ENCODE assay signal across 8 cellular contexts in the genomic region with DNA sequence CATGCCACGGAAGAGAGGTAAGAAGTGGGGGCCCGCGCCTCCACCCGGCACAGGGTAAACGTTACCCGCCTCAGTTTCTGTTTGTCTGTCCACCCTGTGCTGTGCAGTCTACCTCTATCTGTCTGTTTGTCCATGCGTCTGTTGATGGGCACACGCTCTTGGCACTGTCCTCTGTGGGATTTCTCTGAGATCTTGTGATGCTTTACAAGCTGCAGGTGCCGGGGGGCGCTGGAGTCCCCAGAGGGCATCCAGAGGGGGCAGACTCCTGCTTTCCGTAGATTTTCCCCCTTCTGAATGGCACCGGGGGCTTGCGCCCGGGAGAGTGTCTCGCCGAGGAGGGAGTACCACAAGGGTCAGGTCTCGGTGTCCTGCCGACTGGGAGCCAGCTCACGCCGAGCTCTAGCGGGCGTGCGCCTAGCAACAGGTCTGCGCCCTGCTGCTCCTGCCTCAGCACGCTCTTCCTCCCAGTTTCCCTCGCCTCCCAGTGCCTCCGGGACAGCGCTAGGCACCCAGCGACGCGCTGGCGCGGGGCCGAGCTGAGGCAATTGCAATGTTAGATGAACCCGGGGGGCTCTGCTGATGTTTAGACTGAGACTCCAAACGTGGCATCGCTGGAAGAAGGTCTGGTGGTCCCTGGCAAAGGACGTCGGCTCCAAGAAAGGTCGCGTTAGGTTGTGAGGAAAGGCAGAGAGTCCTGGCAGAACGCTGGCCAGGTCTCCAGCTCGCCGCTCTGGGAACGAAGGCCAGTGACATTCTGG. TPM values are rescaled to one million over a fixed set of nuclear protein-coding genes. Genes with fewer than 3 reads are reported as not detected.
A peak's percentile ranks its signal among the peaks of the same experiment; 100 is the strongest.
DNase-seq lines count a peak whose midpoint lies in the region; ATAC-seq, FAIRE-seq and TF ChIP-seq lines count a peak whose summit lies in the region.

No MANE protein-coding gene starts in this region.

- no peaks in the 10 kb centered on the region for H3K9me3 ChIP-seq in colonic mucosa

- H3K4me3 ChIP-seq in colonic mucosa (peak overlapping the region; percentile 53), lower leg skin (ENCODE audit: low read depth, poor library complexity, severe bottlenecking) (peak overlapping the region; percentile 19)

- DNase-seq in ELR (ENCODE audit: low read depth) (peak; percentile 67), NCI-H2171 (lab: John Stamatoyannopoulos, UW) (peak; percentile 37), colonic mucosa (peak; percentile 33), lower leg skin (ENCODE audit: low spot score in 2 of 2) (no peak), urothelium cell line (ENCODE audit: low spot score) (peak; percentile 56), RPMI8226 (no peak)

- no peak overlapping the region for H3K9ac ChIP-seq in colonic mucosa (ENCODE audit: low read depth in 2 of 2, low read length in 2 of 2)

- H3K27ac ChIP-seq in colonic mucosa, result no peak overlapping the region

- ATAC-seq in GM18861 (IDR thresholded peaks at IDR 0.05; ENCODE audit: unreplicated experiment), result no peak
- ATAC-seq in HG02885 (IDR thresholded peaks at IDR 0.05; ENCODE audit: poor library complexity, unreplicated experiment), result no peak

- H3K4me1 ChIP-seq in colonic mucosa, result peaks cover 11% of the 10 kb centered on the region

- TF ChIP-seq POLR2A in lower leg skin (IDR thresholded peaks at IDR 0.05), result no peak

- H3K27me3 ChIP-seq in colonic mucosa, result peaks cover 17% of the 10 kb centered on the region

- intact Hi-C loops in colonic mucosa (cut with DNase I), result loop anchor here (2.0 to 10.0 kb wide), 4 partner anchors 165 to 323 kb away; no protein-coding TSS in a partner anchor
- intact Hi-C loops in lower leg skin (cut with DNase I; ENCODE audit: low total_unique reads), result loop anchor here (2.0 to 10.0 kb wide), 4 partner anchors 155 to 323 kb away; no protein-coding TSS in a partner anchor

- FAIRE-seq in urothelium cell line (lab: Jason Lieb, UNC), result no peak

- whole genome bisulfite sequencing in lower leg skin, 2 donors, result 2 to 3% methylated on average over 31 to 45 of the region's 45 CpGs

- no peak for TF ChIP-seq CTCF in colonic mucosa (IDR thresholded peaks at IDR 0.05)
- no peak for TF ChIP-seq CTCF in lower leg skin (IDR thresholded peaks at IDR 0.05)

- no peaks in the 10 kb centered on the region for H3K36me3 ChIP-seq in colonic mucosa

RNA-seq across cellular contexts. Expression of a gene that starts 0.7 kb away (rescaled TPM):
- total RNA-seq in colonic mucosa, result 1 to 10 TPM; 2.1 to 2.9 TPM
- total RNA-seq in lower leg skin, result 1 to 10 TPM; 3.4 to 9.7 (median 4.9) TPM

Comparison
In these comparisons a context has a peak if more than half of its experiments do, and no peak if none do; other contexts are left out.
1. DNase-seq: peak in ELR (single experiment), NCI-H2171 (single experiment), colonic mucosa (single experiment) and urothelium cell line (single experiment); none in lower leg skin (0 of 2) and RPMI8226 (single experiment).